1 cellular context compared by ENCODE assay signal in genomic region chr9:35193762-35194161, GRCh38.
TF ChIP-seq lines count a peak whose summit lies in the region.

No MANE protein-coding gene starts in this region.

TF ChIP-seq in HepG2, 621 proteins besides CTCF, POLR2A, EP300 and RAD21 (continued from another document and continues in another):
- TF ChIP-seq ZBTB33 (CRISPR knock-in tag; IDR thresholded peaks at IDR 0.05) (peak; percentile 42; the same call in 1 of the 2 replicates), ARID5B (CRISPR knock-in tag; IDR thresholded peaks at IDR 0.05) (peak; percentile 63), ZNF788 (CRISPR knock-in tag; IDR thresholded peaks at IDR 0.05; ENCODE audit: borderline replicate concordance) (peak; percentile 73; the same call in 1 of the 2 replicates), ZNF614 (CRISPR knock-in tag; IDR thresholded peaks at IDR 0.05; ENCODE audit: borderline replicate concordance) (0 out of 2 replicates have a peak, but pooled peaks have one; percentile 20), SRY (CRISPR knock-in tag; IDR thresholded peaks at IDR 0.05) (no peak), TAF15 (IDR thresholded peaks at IDR 0.05; ENCODE audit: low read depth, low read length, poor library complexity, severe bottlenecking) (no peak), NR1H2 (CRISPR knock-in tag; IDR thresholded peaks at IDR 0.05; ENCODE audit: borderline replicate concordance, low read depth) (peak; percentile 44; the same call in 1 of the 2 replicates), ZNF850 (CRISPR knock-in tag; conservative IDR thresholded peaks at IDR 0.05) (no peak), KLF6 (CRISPR knock-in tag; IDR thresholded peaks at IDR 0.05) (0 out of 2 replicates have a peak, but pooled peaks have one; percentile 27), ZNF501 (CRISPR knock-in tag; IDR thresholded peaks at IDR 0.05) (0 out of 2 replicates have a peak, but pooled peaks have one; percentile 35), ATF2 (CRISPR knock-in tag; IDR thresholded peaks at IDR 0.05) (peak; percentile 33; the same call in 1 of the 2 replicates), RXRB (CRISPR knock-in tag; IDR thresholded peaks at IDR 0.05; ENCODE audit: borderline replicate concordance) (peak; percentile 64; the same call in 1 of the 2 replicates), SALL1 (CRISPR knock-in tag; IDR thresholded peaks at IDR 0.05) (peak; percentile 96), MXI1 (IDR thresholded peaks at IDR 0.05; ENCODE audit: borderline replicate concordance, low read depth, low read length) (peak; percentile 78; the same call in 1 of the 3 replicates), ZSCAN31 (CRISPR knock-in tag; IDR thresholded peaks at IDR 0.05; ENCODE audit: low read depth) (peak; percentile 63; the same call in 1 of the 2 replicates), ATF6 (CRISPR knock-in tag; conservative IDR thresholded peaks at IDR 0.05) (no peak), ZNF703 (CRISPR knock-in tag; IDR thresholded peaks at IDR 0.05; ENCODE audit: borderline replicate concordance) (no peak), NR2C2 (CRISPR knock-in tag; IDR thresholded peaks at IDR 0.05; ENCODE audit: borderline replicate concordance) (peak; percentile 85), MAX (IDR thresholded peaks at IDR 0.05) (peak; percentile 98), IRX3 (CRISPR knock-in tag; IDR thresholded peaks at IDR 0.05; ENCODE audit: borderline replicate concordance, low read depth) (no peak), ZMYM4 (CRISPR knock-in tag; IDR thresholded peaks at IDR 0.05) (peak; percentile 96), FOXO1 (CRISPR knock-in tag; IDR thresholded peaks at IDR 0.05) (0 out of 2 replicates have a peak, but pooled peaks have one; percentile 50), MNT (IDR thresholded peaks at IDR 0.05) (peak; percentile 100), TIGD3 (CRISPR knock-in tag; IDR thresholded peaks at IDR 0.05; ENCODE audit: borderline replicate concordance) (no peak), ZHX1 (CRISPR knock-in tag; IDR thresholded peaks at IDR 0.05; ENCODE audit: low read depth) (no peak), CEBPZ (IDR thresholded peaks at IDR 0.05; ENCODE audit: low read length) (no peak), KMT2A (CRISPR knock-in tag; IDR thresholded peaks at IDR 0.05) (no peak), PHF20 (CRISPR knock-in tag; IDR thresholded peaks at IDR 0.05) (0 out of 2 replicates have a peak, but pooled peaks have one; percentile 30), MAZ (IDR thresholded peaks at IDR 0.05; ENCODE audit: borderline replicate concordance, low read depth, low read length) (no peak), MAZ (CRISPR knock-in tag; IDR thresholded peaks at IDR 0.05; ENCODE audit: low read depth) (peak; percentile 53; the same call in 1 of the 2 replicates), PHF21A (CRISPR knock-in tag; IDR thresholded peaks at IDR 0.05) (0 out of 2 replicates have a peak, but pooled peaks have one; percentile 29), THAP7 (CRISPR knock-in tag; IDR thresholded peaks at IDR 0.05) (no peak), ZNF577 (CRISPR knock-in tag; IDR thresholded peaks at IDR 0.05; ENCODE audit: borderline replicate concordance, low read depth) (no peak), REPIN1 (CRISPR knock-in tag; IDR thresholded peaks at IDR 0.05; ENCODE audit: borderline replicate concordance, low read depth) (peak; percentile 52; the same call in 1 of the 2 replicates)
